ENCODE assay signal across 1 cellular context in the genomic region with DNA sequence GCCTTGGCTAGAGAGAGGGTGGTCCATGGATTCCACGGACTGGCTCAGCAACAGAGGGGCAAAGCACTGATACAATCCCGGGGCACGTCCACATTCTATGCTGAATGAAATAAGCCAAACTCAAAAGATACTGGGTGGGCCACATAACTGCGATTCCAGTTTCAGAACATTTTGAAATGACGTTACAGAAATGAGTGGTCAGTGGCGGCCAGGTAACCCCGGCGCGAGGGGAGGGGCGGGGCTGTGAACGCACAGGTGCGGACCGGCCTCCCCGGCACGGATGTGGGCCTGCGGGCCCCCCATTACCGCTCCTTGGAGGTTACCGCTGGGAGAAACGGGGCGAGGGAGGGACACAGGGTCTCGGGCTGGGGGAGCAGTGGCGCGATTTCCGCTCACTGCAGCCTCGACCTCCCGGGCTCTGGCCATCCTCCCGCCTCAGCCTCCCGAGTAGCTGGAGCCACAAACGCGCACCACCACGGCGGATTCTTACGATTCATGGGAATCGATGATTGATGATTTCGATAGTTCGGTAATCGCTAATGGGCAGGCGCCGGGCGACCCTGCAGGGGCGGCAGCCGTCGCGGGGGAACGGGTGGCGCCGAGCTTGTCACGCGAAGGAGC.
A peak's percentile ranks its signal among the peaks of the same experiment; 100 is the strongest.
TF ChIP-seq lines count a peak whose summit lies in the region.

No MANE protein-coding gene starts in this region.

TF ChIP-seq in HepG2, 621 proteins besides CTCF, POLR2A, EP300 and RAD21 (continued from another document):
- TF ChIP-seq, protein P1, sequence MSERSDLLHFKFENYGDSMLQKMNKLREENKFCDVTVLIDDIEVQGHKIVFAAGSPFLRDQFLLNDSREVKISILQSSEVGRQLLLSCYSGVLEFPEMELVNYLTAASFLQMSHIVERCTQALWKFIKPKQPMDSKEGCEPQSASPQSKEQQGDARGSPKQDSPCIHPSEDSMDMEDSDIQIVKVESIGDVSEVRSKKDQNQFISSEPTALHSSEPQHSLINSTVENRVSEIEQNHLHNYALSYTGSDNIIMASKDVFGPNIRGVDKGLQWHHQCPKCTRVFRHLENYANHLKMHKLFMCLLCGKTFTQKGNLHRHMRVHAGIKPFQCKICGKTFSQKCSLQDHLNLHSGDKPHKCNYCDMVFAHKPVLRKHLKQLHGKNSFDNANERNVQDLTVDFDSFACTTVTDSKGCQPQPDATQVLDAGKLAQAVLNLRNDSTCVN (CRISPR knock-in tag; IDR thresholded peaks at IDR 0.05; ENCODE audit: borderline replicate concordance) = 0 out of 2 replicates have a peak, but pooled peaks have one; percentile 50
